8 cellular contexts compared by ENCODE assay signal in genomic region chr9:94014066-94014654, GRCh38. TPM values are rescaled to one million over a fixed set of nuclear protein-coding genes. Genes with fewer than 3 reads are reported as not detected.
DNase-seq lines count a peak whose midpoint lies in the region; ATAC-seq, FAIRE-seq and TF ChIP-seq lines count a peak whose summit lies in the region.
"Had no signal": no experiment of that assay in that cellular context is flagged by ENCODE, and none has a peak within 500 bp of the region (broad histone marks: within the 10 kb centered on the region; RNA-seq: fewer than 3 reads in every experiment).

No MANE protein-coding gene starts in this region.

- H3K4me1 ChIP-seq in HepG2 (ENCODE audit: insufficient read depth, low read length) = no peaks in the 10 kb centered on the region

- no peak overlapping the region for H3K4me3 Mint-ChIP-seq in natural killer cell treated with Interleukin-12 subunit alpha and Interleukin-12 subunit beta and Interleukin-15 and Interleukin-18, amount 100 ng/mL, for 72 hours

- intact Hi-C loops in HepG2 (cut with micrococcal nuclease; ENCODE audit: unreplicated experiment) = loop anchor here (1.0 to 10.0 kb wide), 2 partner anchors 51 to 199 kb away; no protein-coding TSS in a partner anchor

- TF ChIP-seq EP300 in HepG2 (IDR thresholded peaks at IDR 0.05; ENCODE audit: low read depth in 2 of 2, low read length in 2 of 2) (no peak), HepG2 (CRISPR knock-in tag; IDR thresholded peaks at IDR 0.05; ENCODE audit: borderline replicate concordance) (no peak)

- in situ Hi-C loops in astrocyte of the cerebellum (cut with HindIII; ENCODE audit: low sequenced_read_pairs) (no loop called here), HepG2 (cut with HindIII; ENCODE audit: extremely low pct_ligation_motif_present, low pct_unique_long_range_greater_than_20kb) (loop anchor here (5.0 kb wide), 1 partner anchor 198 kb away; no protein-coding TSS in a partner anchor)

- H3K36me3 Mint-ChIP-seq in natural killer cell treated with Interleukin-12 subunit alpha and Interleukin-12 subunit beta and Interleukin-15 and Interleukin-18, amount 100 ng/mL, for 72 hours = no peaks in the 10 kb centered on the region

- no peak overlapping the region for H3K9ac ChIP-seq in HepG2 (ENCODE audit: insufficient read depth, low read depth, low read length)

- CTCF ChIA-PET in HepG2 (lab: Yijun Ruan, JAX; ENCODE audit: low intra/inter-chr PET ratio, low total read pairs) = interaction anchor here (2.8 kb wide), 1 partner anchor 200 kb away, joined by 39 read pairs; no protein-coding TSS in a partner anchor

- POLR2A ChIA-PET in HepG2 (lab: Yijun Ruan, JAX) = interaction anchor here (0.6 kb wide), 1 partner anchor 199 kb away, joined by 3 read pairs; no protein-coding TSS in a partner anchor

- 0% methylated on average over 1 of the region's 1 CpG for WGBS in HepG2 (ENCODE audit: low lambda C conversion rate)

- H2AFZ ChIP-seq in HepG2 (ENCODE audit: low read length) = no peak overlapping the region

- no peaks in the 10 kb centered on the region for H3K36me3 ChIP-seq in GM06990 (ENCODE audit: control insufficient read depth, insufficient read depth, low read length)
- no peaks in the 10 kb centered on the region for H3K36me3 ChIP-seq in HepG2 (replicated peaks in 1 of 2; ENCODE audit: control insufficient read depth in 1 of 2, insufficient read depth in 2 of 2, low read length in 2 of 2)

- ATAC-seq in HepG2 (peak; percentile 74), GM19467 (IDR thresholded peaks at IDR 0.05; ENCODE audit: unreplicated experiment) (no peak)
- no peak for ATAC-seq in natural killer cell treated with Interleukin-12 subunit alpha and Interleukin-12 subunit beta and Interleukin-15 and Interleukin-18, amount 100 ng/mL, for 72 hours

- no peak overlapping the region for H3K4me3 ChIP-seq in GM06990 (replicated peaks; ENCODE audit: low read depth, low read length)
- no peak overlapping the region for H3K4me3 ChIP-seq in astrocyte of the cerebellum (ENCODE audit: low read depth, low read length)
- no peak overlapping the region for H3K4me3 ChIP-seq in HepG2 (replicated peaks in 1 of 3; ENCODE audit: insufficient read depth in 1 of 3, low read depth in 2 of 3, low read length in 3 of 3)
- H3K4me3 ChIP-seq: skin epidermis had no signal

- H3K27me3 Mint-ChIP-seq in natural killer cell treated with Interleukin-12 subunit alpha and Interleukin-12 subunit beta and Interleukin-15 and Interleukin-18, amount 100 ng/mL, for 72 hours = peaks cover 5 to 10% of the 10 kb centered on the region in 2 donors

- peak; percentile 81 for FAIRE-seq in HepG2 (lab: Jason Lieb, UNC)

- TF ChIP-seq CTCF in GM06990 (IDR thresholded peaks at IDR 0.05; ENCODE audit: insufficient read depth, low read length, poor library complexity, severe bottlenecking) (peak; percentile 67), astrocyte of the cerebellum (IDR thresholded peaks at IDR 0.05; ENCODE audit: low read depth, low read length, missing control alignments) (peak; percentile 65), HepG2 (CRISPR knock-in tag; IDR thresholded peaks at IDR 0.05) (peak; percentile 68)

- no peaks in the 10 kb centered on the region for H3K4me1 Mint-ChIP-seq in natural killer cell treated with Interleukin-12 subunit alpha and Interleukin-12 subunit beta and Interleukin-15 and Interleukin-18, amount 100 ng/mL, for 72 hours (ENCODE audit: low read depth in 2 of 2)

- H3K27me3 ChIP-seq in GM06990 (replicated peaks; ENCODE audit: control insufficient read depth, insufficient read depth, low read length) (no peaks in the 10 kb centered on the region), HepG2 (ENCODE audit: control insufficient read depth in 1 of 2, insufficient read depth in 2 of 2, low read length in 2 of 2) (peaks cover 0 to 6% of the 10 kb centered on the region in 2 experiments; a peak in 1 of 5 replicates)

- no peaks in the 10 kb centered on the region for H4K20me1 ChIP-seq in HepG2 (ENCODE audit: insufficient read depth, low read length)

- H3K79me2 ChIP-seq in HepG2 (ENCODE audit: insufficient read depth, low read length) = no peaks in the 10 kb centered on the region

- no peak; the same call in 1 of the 2 replicates for TF ChIP-seq RAD21 in HepG2 (CRISPR knock-in tag; IDR thresholded peaks at IDR 0.05)

- DNase-seq in GM06990 (ENCODE audit: extremely low read depth, insufficient read length) (no peak), MV-4-11 (lab: John Stamatoyannopoulos, UW) (peak; percentile 13), astrocyte of the cerebellum (ENCODE audit: low read depth) (no peak), HepG2 (ENCODE audit: low spot score) (peak; percentile 41)
- DNase-seq in stimulated activated CD4-positive, alpha-beta T cell treated with anti-CD3 and anti-CD28 coated beads, Interleukin-4, amount 100 ng/mL, for 1 hour = no peak
- DNase-seq in natural killer cell treated with Interleukin-12 subunit alpha and Interleukin-12 subunit beta and Interleukin-15 and Interleukin-18, amount 100 ng/mL, for 72 hours (ENCODE audit: low spot score) = no peak

- H3K4me2 ChIP-seq in HepG2 (ENCODE audit: low read depth, low read length) = no peak overlapping the region

- H3K27ac Mint-ChIP-seq in natural killer cell treated with Interleukin-12 subunit alpha and Interleukin-12 subunit beta and Interleukin-15 and Interleukin-18, amount 100 ng/mL, for 72 hours = no peak overlapping the region

- no peaks in the 10 kb centered on the region for H3K9me3 ChIP-seq in HepG2 (ENCODE audit: low read length)

- H3K9me3 Mint-ChIP-seq in natural killer cell treated with Interleukin-12 subunit alpha and Interleukin-12 subunit beta and Interleukin-15 and Interleukin-18, amount 100 ng/mL, for 72 hours = no peaks in the 10 kb centered on the region

- TF ChIP-seq POLR2A in HepG2 (IDR thresholded peaks at IDR 0.05; ENCODE audit: insufficient read depth in 1 of 2, low read depth in 2 of 2, low read length in 2 of 2) = no peak

- no TSS peak for BruUV-seq in HepG2 (replicated peaks; lab: Mats Ljungman, UMichigan)

- H3K27ac ChIP-seq in HepG2 (ENCODE audit: extremely low read length, insufficient read depth, low read length) = no peak overlapping the region
- H3K27ac ChIP-seq: skin epidermis had no signal

TF ChIP-seq in HepG2, 621 proteins besides CTCF, POLR2A, EP300 and RAD21 (continues in another document):
- TF ChIP-seq HOXA5 (CRISPR knock-in tag; IDR thresholded peaks at IDR 0.05) (no peak), SMAD3 (CRISPR knock-in tag; IDR thresholded peaks at IDR 0.05) (no peak), FOXA1 (IDR thresholded peaks at IDR 0.05) (no peak), FOXA1 (CRISPR knock-in tag; IDR thresholded peaks at IDR 0.05) (peak; percentile 68), YY1 (IDR thresholded peaks at IDR 0.05; ENCODE audit: insufficient read depth, insufficient replicate concordance, low read depth, low read length) (no peak), ZXDC (CRISPR knock-in tag; IDR thresholded peaks at IDR 0.05) (no peak), FOXA3 (CRISPR knock-in tag; IDR thresholded peaks at IDR 0.05) (peak; percentile 63; the same call in 1 of the 2 replicates)

RNA-seq across cellular contexts. Expression of gene BARX1, which starts 59.0 kb away (rescaled TPM):
- total RNA-seq in HepG2 (2016; rRNA removed; fragmentation: Illumina TruSeq; extraction: Trizol) = not detected in 2 replicates
- not detected in 2 replicates for total RNA-seq in HepG2 (2016; cell fraction: cytosol; rRNA removed; fragmentation: Illumina TruSeq; extraction: Trizol; ENCODE audit: low read depth)
- total RNA-seq in HepG2 (2016; cell fraction: insoluble cytoplasmic fraction; rRNA removed; fragmentation: Illumina TruSeq; extraction: Trizol) = not detected in 2 replicates
- total RNA-seq in HepG2 (2016; cell fraction: membrane; rRNA removed; fragmentation: Illumina TruSeq; extraction: Trizol) = not detected in 2 replicates
- total RNA-seq in HepG2 (2016; cell fraction: nucleus; rRNA removed; fragmentation: Illumina TruSeq; extraction: Trizol) = not detected in 2 replicates
- not detected in 2 replicates for polyA plus RNA-seq in HepG2 (2011; rRNA removed)
- polyA plus RNA-seq in HepG2 (2011; cell fraction: cytosol; rRNA removed) = not detected in 2 replicates
- polyA plus RNA-seq in HepG2 (2011; cell fraction: nucleus; rRNA removed) = not detected in 2 replicates
- not detected in 2 replicates for polyA plus RNA-seq in HepG2 (2012)
- polyA plus RNA-seq in HepG2 (2016; cell fraction: cytosol; fragmentation: Illumina TruSeq; extraction: Trizol; ENCODE audit: low read depth) = not detected in 2 replicates
- polyA plus RNA-seq in HepG2 (2016; cell fraction: insoluble cytoplasmic fraction; fragmentation: Illumina TruSeq; extraction: Trizol; ENCODE audit: low read depth) = not detected in 2 replicates
- polyA plus RNA-seq in HepG2 (2016; cell fraction: membrane; fragmentation: Illumina TruSeq; extraction: Trizol; ENCODE audit: low read depth) = not detected in 2 replicates
- polyA plus RNA-seq in HepG2 (2016; cell fraction: nucleus; fragmentation: Illumina TruSeq; extraction: Trizol; ENCODE audit: insufficient read depth, low read depth) = not detected in 2 replicates
- polyA minus RNA-seq in HepG2 (2011; rRNA and poly(A)+ RNA removed; ENCODE audit: low replicate concordance) = 0.65 TPM in 1 of 2 replicates, not detected in the other
- polyA minus RNA-seq in HepG2 (2011; cell fraction: cytosol; rRNA and poly(A)+ RNA removed) = not detected in 2 replicates
- polyA minus RNA-seq in HepG2 (2011; cell fraction: nucleus; rRNA and poly(A)+ RNA removed) = not detected in 2 replicates
- total RNA-seq in natural killer cell treated with Interleukin-12 subunit alpha and Interleukin-12 subunit beta and Interleukin-15 and Interleukin-18, amount 100 ng/mL, for 72 hours = under 1 TPM in 1 of 2 donors, not detected in 1; 0.29 TPM

Comparison
In these comparisons a context has a peak if more than half of its experiments do, and no peak if none do; other contexts are left out.
1. DNase-seq: peak in MV-4-11 (single experiment) and HepG2 (single experiment); none in GM06990 (single experiment), astrocyte of the cerebellum (single experiment), stimulated activated CD4-positive, alpha-beta T cell treated with anti-CD3 and anti-CD28 coated beads, Interleukin-4, amount 100 ng/mL, for 1 hour (single experiment) and natural killer cell treated with Interleukin-12 subunit alpha and Interleukin-12 subunit beta and Interleukin-15 and Interleukin-18, amount 100 ng/mL, for 72 hours (single experiment).
2. Peak in every context shown above with its lines, with median percentiles within 50 percentile points of each other: CTCF ChIP-seq.